In the genomic region with DNA sequence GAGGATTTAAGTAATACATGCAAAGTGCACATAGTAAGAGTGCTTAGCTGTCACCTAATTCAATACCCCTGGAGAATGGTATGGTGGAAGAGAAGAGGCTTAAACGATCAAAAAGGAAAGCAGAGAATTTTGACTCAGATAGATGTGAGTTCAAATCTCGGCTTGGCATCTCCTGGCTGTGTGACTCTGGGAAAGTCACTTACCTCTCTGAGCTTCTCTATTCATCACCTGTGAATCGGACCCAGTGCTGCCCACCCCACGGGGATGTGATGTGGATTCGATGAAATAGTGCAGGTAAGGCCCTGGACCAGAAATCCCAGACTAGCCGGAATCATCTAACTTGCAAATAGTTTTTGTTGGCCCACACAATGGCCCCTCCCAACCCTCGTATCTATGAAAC, we compare ENCODE assay signal across 21 cellular contexts. TPM values are rescaled to one million over a fixed set of nuclear protein-coding genes. Genes with fewer than 3 reads are reported as not detected.
A peak's percentile ranks its signal among the peaks of the same experiment; 100 is the strongest.
DNase-seq lines count a peak whose midpoint lies in the region; ATAC-seq, FAIRE-seq and TF ChIP-seq lines count a peak whose summit lies in the region.
"Had no signal": no experiment of that assay in that cellular context is flagged by ENCODE, and none has a peak within 500 bp of the region (broad histone marks: within the 10 kb centered on the region; RNA-seq: fewer than 3 reads in every experiment).

No MANE protein-coding gene starts in this region.

- no peaks in the 10 kb centered on the region for H3K36me3 Mint-ChIP-seq in activated naive CD4-positive, alpha-beta T cell treated with anti-CD3 and anti-CD28 coated beads, Interleukin-2, amount 10 ng/mL, durations not matched to agents 7 days and 5 days
- no peaks in the 10 kb centered on the region for H3K36me3 Mint-ChIP-seq in activated naive CD4-positive, alpha-beta T cell treated with anti-CD3 and anti-CD28 coated beads, Interleukin-2, amount 50 U/mL, for 72 hours
- peaks cover 6% of the 10 kb centered on the region for H3K36me3 Mint-ChIP-seq in activated CD8-positive, alpha-beta T cell treated with anti-CD3 and anti-CD28 coated beads for 36 hours (ENCODE audit: low read depth)

- H3K9me3 ChIP-seq in H1 (ENCODE audit: insufficient read depth in 2 of 2, low read depth in 1 of 2, low read length in 1 of 2) (no peaks in the 10 kb centered on the region), psoas muscle (no peaks in the 10 kb centered on the region)
- H3K9me3 ChIP-seq: BLaER1 treated with 17β-estradiol and CSF1 and Interleukin-3, amounts not matched to agents 10 nM and 100 nM; Caco-2; MG63 had no signal

- H3K4me2 ChIP-seq in H1 (ENCODE audit: insufficient read depth in 1 of 2, low read depth in 2 of 2, low read length in 2 of 2), result no peak overlapping the region

- 90% methylated on average over 7 of the region's 7 CpGs; no CpG with 5 or more reads in 1 of the 2 experiments for WGBS in H1 (ENCODE audit: extremely low coverage in 1 of 2, insufficient coverage in 1 of 2, insufficient read length in 1 of 2, insufficient replicate concordance in 2 of 2, low coverage in 1 of 2, low lambda C conversion rate in 2 of 2, missing lambda C conversion rate in 1 of 2), 2 experiments
- WGBS in psoas muscle, 3 donors, result 94 to 96% (median 95%) methylated on average over 7 of the region's 7 CpGs

- H4K5ac ChIP-seq in H1 (ENCODE audit: insufficient read length, low read depth, low read length), result no peak overlapping the region

- H3K27ac ChIP-seq in H1 (ENCODE audit: low read depth, low read length) (no peak overlapping the region), psoas muscle (peak overlapping the region; percentile 94)
- H3K27ac ChIP-seq: BLaER1 treated with 17β-estradiol and CSF1 and Interleukin-3, amounts not matched to agents 10 nM and 100 nM; SK-N-MC had no signal

- H3K14ac ChIP-seq in H1 (ENCODE audit: insufficient read length), result no peak overlapping the region

- peaks cover 8 to 14% of the 10 kb centered on the region in 2 experiments for H4K20me1 ChIP-seq in H1 (replicated peaks in 1 of 2; ENCODE audit: control insufficient read depth in 1 of 2, insufficient read depth in 2 of 2, low read length in 2 of 2)

- intact Hi-C loops in psoas muscle (cut with DNase I), result loop anchor here in 1 of 2 donors (5.0 kb wide), 1 partner anchor 52 kb away; no protein-coding TSS in a partner anchor
- intact Hi-C loops in activated CD8-positive, alpha-beta T cell treated with anti-CD3 and anti-CD28 coated beads for 36 hours (cut with micrococcal nuclease), result loop anchor here (10.0 kb wide), 1 partner anchor 99 kb away; a partner anchor contains a TSS

- TF ChIP-seq EP300 in H1 (IDR thresholded peaks at IDR 0.05; ENCODE audit: borderline replicate concordance in 1 of 2, low read depth in 2 of 2, low read length in 2 of 2), result no peak

- H3K4me3 ChIP-seq in H1 (ENCODE audit: extremely low read depth in 1 of 4, insufficient read depth in 2 of 4, low read depth in 3 of 4, low read length in 4 of 4), result no peak overlapping the region
- H3K4me3 ChIP-seq in psoas muscle, result no peak overlapping the region
- H3K4me3 ChIP-seq: BLaER1 treated with 17β-estradiol and CSF1 and Interleukin-3, amounts not matched to agents 10 nM and 100 nM; MG63; SK-N-MC had no signal

- no peak overlapping the region for H2BK5ac ChIP-seq in H1 (ENCODE audit: low read depth, low read length)

- ATAC-seq in activated naive CD4-positive, alpha-beta T cell treated with anti-CD3 and anti-CD28 coated beads, Interleukin-2, amount 50 U/mL, for 72 hours, result no peak
- ATAC-seq in psoas muscle (no peak), GM19351 (IDR thresholded peaks at IDR 0.05; ENCODE audit: unreplicated experiment) (no peak), GM21737 (IDR thresholded peaks at IDR 0.05; ENCODE audit: unreplicated experiment) (no peak)
- ATAC-seq in activated CD8-positive, alpha-beta T cell treated with anti-CD3 and anti-CD28 coated beads for 36 hours, result no peak
- ATAC-seq: Panc1, Right ventricle myocardium inferior had no signal

- FAIRE-seq in HTR-8/SVneo (lab: Jason Lieb, UNC), result peak; percentile 54
- FAIRE-seq in H1 (lab: Jason Lieb, UNC), result no peak
- FAIRE-seq: A204.1 had no signal

- H3K27me3 ChIP-seq in H1 (replicated peaks in 1 of 4; ENCODE audit: control insufficient read depth in 3 of 4, extremely low read depth in 1 of 4, insufficient read depth in 3 of 4, low read length in 3 of 4) (no peaks in the 10 kb centered on the region), psoas muscle (ENCODE audit: insufficient read depth in 3 of 3, low read length in 2 of 3) (no peaks in the 10 kb centered on the region)
- H3K27me3 ChIP-seq: BLaER1 treated with 17β-estradiol and CSF1 and Interleukin-3, amounts not matched to agents 10 nM and 100 nM; MG63 had no signal

- peaks cover 38% of the 10 kb centered on the region for H3K27me3 Mint-ChIP-seq in activated naive CD4-positive, alpha-beta T cell treated with anti-CD3 and anti-CD28 coated beads, Interleukin-2, amount 10 ng/mL, durations not matched to agents 7 days and 5 days
- no peaks in the 10 kb centered on the region for H3K27me3 Mint-ChIP-seq in activated CD8-positive, alpha-beta T cell treated with anti-CD3 and anti-CD28 coated beads for 36 hours

- H3K4me1 ChIP-seq in H1 (replicated peaks in 1 of 4; ENCODE audit: control insufficient read depth in 3 of 4, insufficient read depth in 4 of 4, low read length in 3 of 4) (peaks cover 3 to 6% (median 5%) of the 10 kb centered on the region in 4 experiments; a peak in 6 of 7 replicates), psoas muscle (peaks cover 33% of the 10 kb centered on the region)

- H3K23ac ChIP-seq in H1 (ENCODE audit: insufficient read length), result no peak overlapping the region

- DNase-seq in activated naive CD4-positive, alpha-beta T cell treated with anti-CD3 and anti-CD28 coated beads, Interleukin-2, amount 10 ng/mL, durations not matched to agents 7 days and 5 days, result no peak
- DNase-seq in activated naive CD4-positive, alpha-beta T cell treated with anti-CD3 and anti-CD28 coated beads, Interleukin-2, amount 50 U/mL, for 72 hours (ENCODE audit: low spot score in 2 of 2), result no peak
- DNase-seq in HTR-8/SVneo (ENCODE audit: insufficient read length, low spot score) (no peak), H1 (ENCODE audit: low read depth in 1 of 2, low spot score in 2 of 2) (no peak), psoas muscle (no peak)
- no peak for DNase-seq in activated CD8-positive, alpha-beta T cell treated with anti-CD3 and anti-CD28 coated beads for 36 hours
- DNase-seq: Caco-2, DMS53, Karpas-422, MG63, NCI-H1092, NCI-H146, NCI-H2081 treated with DMSO at 0.1 percent for 48 hours, NCI-H524 had no signal

- H3K56ac ChIP-seq in H1 (replicated peaks; ENCODE audit: insufficient read length, low read depth, low read length), result no peak overlapping the region

- H2BK120ac ChIP-seq in H1 (replicated peaks; ENCODE audit: low read depth, low read length), result no peak overlapping the region

- H2BK20ac ChIP-seq in H1 (ENCODE audit: low read length), result no peak overlapping the region

- peaks cover 24% of the 10 kb centered on the region for H3K4me1 Mint-ChIP-seq in activated naive CD4-positive, alpha-beta T cell treated with anti-CD3 and anti-CD28 coated beads, Interleukin-2, amount 10 ng/mL, durations not matched to agents 7 days and 5 days
- H3K4me1 Mint-ChIP-seq in activated CD8-positive, alpha-beta T cell treated with anti-CD3 and anti-CD28 coated beads for 36 hours (ENCODE audit: low read depth), result peaks cover 37% of the 10 kb centered on the region

- no peak overlapping the region for H3K4ac ChIP-seq in H1 (replicated peaks; ENCODE audit: insufficient read length, low read depth, low read length)

- no peak overlapping the region for H2BK12ac ChIP-seq in H1 (ENCODE audit: low read depth, low read length)

- peaks cover 2% of the 10 kb centered on the region; the same call in 1 of the 2 replicates for H3K79me1 ChIP-seq in H1 (ENCODE audit: low read depth, low read length)

- H3K79me2 ChIP-seq in H1 (ENCODE audit: control insufficient read depth in 1 of 2, insufficient read depth in 2 of 2, low read length in 2 of 2), result peaks cover 25 to 29% of the 10 kb centered on the region in 2 experiments

- H2AK5ac ChIP-seq in H1 (ENCODE audit: low read depth, low read length), result no peak overlapping the region

- TF ChIP-seq RAD21 in H1 (IDR thresholded peaks at IDR 0.05 in 1 of 2, conservative IDR thresholded peaks at IDR 0.05 in 1 of 2; ENCODE audit: low read depth in 2 of 2, low read length in 2 of 2), result no peak

- peak overlapping the region; percentile 20 for H3K4me3 Mint-ChIP-seq in activated naive CD4-positive, alpha-beta T cell treated with anti-CD3 and anti-CD28 coated beads, Interleukin-2, amount 10 ng/mL, durations not matched to agents 7 days and 5 days
- no peak overlapping the region for H3K4me3 Mint-ChIP-seq in activated CD8-positive, alpha-beta T cell treated with anti-CD3 and anti-CD28 coated beads for 36 hours

- H3K36me3 ChIP-seq in H1 (ENCODE audit: control insufficient read depth in 2 of 4, insufficient read depth in 4 of 4, low read length in 3 of 4) (no peaks in the 10 kb centered on the region), psoas muscle (ENCODE audit: insufficient read depth in 1 of 2, low read depth in 1 of 2) (no peaks in the 10 kb centered on the region)
- H3K36me3 ChIP-seq: BLaER1 treated with 17β-estradiol and CSF1 and Interleukin-3, amounts not matched to agents 10 nM and 100 nM had no signal

- H3K27ac Mint-ChIP-seq in activated naive CD4-positive, alpha-beta T cell treated with anti-CD3 and anti-CD28 coated beads, Interleukin-2, amount 10 ng/mL, durations not matched to agents 7 days and 5 days, result no peak overlapping the region
- no peak overlapping the region for H3K27ac Mint-ChIP-seq in activated naive CD4-positive, alpha-beta T cell treated with anti-CD3 and anti-CD28 coated beads, Interleukin-2, amount 50 U/mL, for 72 hours
- H3K27ac Mint-ChIP-seq in activated CD8-positive, alpha-beta T cell treated with anti-CD3 and anti-CD28 coated beads for 36 hours, result no peak overlapping the region

- H3K9ac ChIP-seq in H1 (replicated peaks in 1 of 4; ENCODE audit: extremely low read depth in 1 of 4, low read depth in 3 of 4, low read length in 3 of 4), result no peak overlapping the region

- H3K18ac ChIP-seq in H1 (ENCODE audit: extremely low read depth, low read length), result no peak overlapping the region

- H2AFZ ChIP-seq in H1 (ENCODE audit: low read length), result no peak overlapping the region

- peaks cover 9% of the 10 kb centered on the region for H3K23me2 ChIP-seq in H1 (ENCODE audit: low read depth, low read length)

- no peak overlapping the region for H4K91ac ChIP-seq in H1 (replicated peaks; ENCODE audit: insufficient read length, low read length)

- no peaks in the 10 kb centered on the region for H3K9me3 Mint-ChIP-seq in activated naive CD4-positive, alpha-beta T cell treated with anti-CD3 and anti-CD28 coated beads, Interleukin-2, amount 10 ng/mL, durations not matched to agents 7 days and 5 days
- no peaks in the 10 kb centered on the region for H3K9me3 Mint-ChIP-seq in activated naive CD4-positive, alpha-beta T cell treated with anti-CD3 and anti-CD28 coated beads, Interleukin-2, amount 50 U/mL, for 72 hours
- no peaks in the 10 kb centered on the region for H3K9me3 Mint-ChIP-seq in activated CD8-positive, alpha-beta T cell treated with anti-CD3 and anti-CD28 coated beads for 36 hours

- TF ChIP-seq CTCF in H1 (IDR thresholded peaks at IDR 0.05; ENCODE audit: control extremely low read depth in 1 of 3, insufficient read depth in 1 of 3, low read depth in 1 of 3, low read length in 3 of 3), result no peak
- TF ChIP-seq CTCF in psoas muscle (IDR thresholded peaks at IDR 0.05), result no peak
- no peak for TF ChIP-seq CTCF in activated CD8-positive, alpha-beta T cell treated with anti-CD3 and anti-CD28 coated beads for 36 hours (IDR thresholded peaks at IDR 0.05)

- 0 out of 2 replicates have a peak overlapping the region, but pooled peaks have one; percentile 72 for H2BK15ac ChIP-seq in H1 (ENCODE audit: low read length)

- POLR2A ChIA-PET in H1 (lab: Charles Lee; ENCODE audit: partially characterized antibody), result no interaction called here
- POLR2A ChIA-PET in activated CD8-positive, alpha-beta T cell treated with anti-CD3 and anti-CD28 coated beads for 36 hours (lab: Charles Lee), result no interaction called here

- H4K8ac ChIP-seq in H1 (ENCODE audit: extremely low read depth, insufficient read depth, low read length), result no peak overlapping the region

- no peak for TF ChIP-seq POLR2A in H1 (IDR thresholded peaks at IDR 0.05; ENCODE audit: control extremely low read depth in 1 of 2, low read depth in 2 of 2, low read length in 2 of 2)

- CTCF ChIA-PET in activated naive CD4-positive, alpha-beta T cell treated with anti-CD3 and anti-CD28 coated beads, Interleukin-2, amount 10 ng/mL, durations not matched to agents 7 days and 5 days (lab: Charles Lee), result no interaction called here
- CTCF ChIA-PET in H1 (lab: Charles Lee; ENCODE audit: partially characterized antibody), result interaction anchor here (1.0 to 2.3 kb wide), 4 partner anchors 9 to 173 kb away, joined by 3 to 14 read pairs (median 3); no protein-coding TSS in a partner anchor
- CTCF ChIA-PET in activated CD8-positive, alpha-beta T cell treated with anti-CD3 and anti-CD28 coated beads for 36 hours (lab: Charles Lee), result interaction anchor here (1.0 to 1.8 kb wide), 4 partner anchors 36 to 130 kb away, joined by 3 to 8 read pairs (median 6); no protein-coding TSS in a partner anchor

RNA-seq across cellular contexts. Expression of a gene that starts 1.8 kb away (rescaled TPM):
- total RNA-seq in activated naive CD4-positive, alpha-beta T cell treated with anti-CD3 and anti-CD28 coated beads, Interleukin-2, amount 50 U/mL, for 72 hours, result 10 to 100 TPM in 1 of 2 donors, 1 to 10 TPM in 1; 9.4 to 19.0 TPM
- 73.5 and 75.4 TPM in 2 replicates for total RNA-seq in H1 (2021; fragmentation: NEBNext Ultra II Directional; extraction: Animal tissue kit (Norgen Biotek cat#: 25700))
- polyA plus RNA-seq in H1 (2011; rRNA removed) (39.1 and 46.5 TPM in 2 replicates), psoas muscle (10 to 100 TPM; 32.0 to 75.3 (median 72.3) TPM)
- polyA plus RNA-seq in H1 (2011; cell fraction: cytosol; rRNA removed), result 43.0 TPM
- polyA plus RNA-seq in H1 (2011; cell fraction: nucleus; rRNA removed), result 26.3 TPM
- 41.6 to 48.4 TPM (median 44.5 TPM) in 4 replicates for polyA plus RNA-seq in H1 (2012, experiment 1 of 2)
- 24.7 TPM for polyA plus RNA-seq in H1 (2012, experiment 2 of 2)
- polyA plus RNA-seq in H1 (2013, experiment 1 of 2), result 57.2 TPM
- polyA plus RNA-seq in H1 (2013, experiment 2 of 2), result 71.0 TPM
- 59.0 and 69.0 TPM in 2 replicates for polyA minus RNA-seq in H1 (2011; rRNA and poly(A)+ RNA removed)
- 36.1 TPM for polyA minus RNA-seq in H1 (2011; cell fraction: cytosol; rRNA and poly(A)+ RNA removed)
- 20.6 TPM for polyA minus RNA-seq in H1 (2011; cell fraction: nucleus; rRNA and poly(A)+ RNA removed)
- 100 to 1,000 TPM in 2 of 4 donors, 10 to 100 TPM in 2; 49.3 to 284 (median 92.5) TPM for total RNA-seq in psoas muscle
- total RNA-seq in activated CD8-positive, alpha-beta T cell treated with anti-CD3 and anti-CD28 coated beads for 36 hours, result 10 to 100 TPM; 16.5 to 16.8 TPM
